ENCODE assay signal across 8 cellular contexts in the genomic region with DNA sequence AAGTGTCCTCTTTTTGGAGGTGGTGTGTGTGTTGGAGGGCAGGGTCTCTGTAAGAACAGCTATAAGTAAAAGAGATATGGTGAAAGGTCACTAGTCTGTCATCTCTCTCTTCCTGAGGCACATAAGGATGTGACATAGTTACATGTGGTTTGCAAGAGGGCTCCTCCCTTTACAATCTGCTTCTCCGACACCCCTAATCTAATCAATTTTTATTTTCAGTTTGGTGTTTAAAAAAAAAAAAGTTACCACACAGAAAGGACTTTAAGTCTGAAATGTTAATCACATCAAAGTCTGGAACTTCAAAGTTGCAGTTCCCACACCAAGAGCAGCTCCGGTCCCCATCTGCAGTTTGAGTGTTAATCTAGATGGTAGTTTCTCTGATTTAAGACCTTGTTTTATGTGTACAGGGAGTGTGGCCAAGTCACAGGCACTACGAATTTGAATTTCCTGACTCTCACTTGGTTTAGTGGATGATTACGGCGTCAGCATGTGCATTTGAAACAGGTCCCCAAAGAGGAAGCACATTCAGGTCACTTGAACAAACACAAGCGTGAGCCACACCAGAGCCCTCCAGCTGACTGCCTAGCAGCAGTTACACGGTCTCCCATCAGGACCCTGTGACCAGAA. TPM values are rescaled to one million over a fixed set of nuclear protein-coding genes. Genes with fewer than 3 reads are reported as not detected.
DNase-seq lines count a peak whose midpoint lies in the region; ATAC-seq and TF ChIP-seq lines count a peak whose summit lies in the region.

No MANE protein-coding gene starts in this region.

- peak overlapping the region; percentile 11 for H3K27ac ChIP-seq in parathyroid adenoma

- peaks cover 5% of the 10 kb centered on the region for H3K27me3 Mint-ChIP-seq in HFFc6 (ENCODE audit: insufficient read depth)

- H3K36me3 ChIP-seq in parathyroid adenoma (ENCODE audit: control insufficient read depth, insufficient read depth, low read length), result no peaks in the 10 kb centered on the region

- ATAC-seq in GM18508 (IDR thresholded peaks at IDR 0.05; ENCODE audit: insufficient read depth, unreplicated experiment), result peak; percentile 46
- ATAC-seq in HG02588 (IDR thresholded peaks at IDR 0.05; ENCODE audit: unreplicated experiment), result peak; percentile 89
- ATAC-seq in SK-N-SH treated with all-trans-retinoic acid at 6 μM for 48 hours, result no peak

- TF ChIP-seq CTCF in parathyroid adenoma (IDR thresholded peaks at IDR 0.05) (no peak), HFFc6 (IDR thresholded peaks at IDR 0.05) (no peak)

- H3K9ac ChIP-seq in parathyroid adenoma, result no peak overlapping the region

- H3K4me1 ChIP-seq in parathyroid adenoma, result no peaks in the 10 kb centered on the region

- DNase-seq in T follicular helper cell (ENCODE audit: low read depth) (peak; percentile 44), NCI-H774 (lab: John Stamatoyannopoulos, UW) (no peak), HFFc6 (no peak)
- peak; percentile 83 for DNase-seq in central memory CD4-positive, alpha-beta T cell

- no peaks in the 10 kb centered on the region for H3K9me3 ChIP-seq in parathyroid adenoma (ENCODE audit: control insufficient read depth, low read length)

- no peaks in the 10 kb centered on the region for H3K79me2 ChIP-seq in parathyroid adenoma

- no peaks in the 10 kb centered on the region for H3K4me1 Mint-ChIP-seq in HFFc6 (ENCODE audit: low read depth)

- no peak overlapping the region for H3K4me3 Mint-ChIP-seq in HFFc6

- no peak overlapping the region for H3K27ac Mint-ChIP-seq in HFFc6

- H3K27me3 ChIP-seq in parathyroid adenoma (ENCODE audit: control insufficient read depth, insufficient read depth, low read length), result no peaks in the 10 kb centered on the region

- H3K4me3 ChIP-seq in parathyroid adenoma (ENCODE audit: low read depth, low read length), result no peak overlapping the region

- H2AFZ ChIP-seq in parathyroid adenoma, result no peak overlapping the region

- no peak overlapping the region for H3K4me2 ChIP-seq in parathyroid adenoma (ENCODE audit: low read length)

- H3K9me3 Mint-ChIP-seq in HFFc6, result no peaks in the 10 kb centered on the region

- H3K36me3 Mint-ChIP-seq in HFFc6 (ENCODE audit: low read depth), result no peaks in the 10 kb centered on the region

TF ChIP-seq in SK-N-SH treated with all-trans-retinoic acid at 6 μM for 48 hours, 23 proteins besides CTCF, POLR2A, EP300 and RAD21:
- TF ChIP-seq RARB (CRISPR knock-in tag; IDR thresholded peaks at IDR 0.05) (no peak), SNAI2 (CRISPR knock-in tag; IDR thresholded peaks at IDR 0.05) (no peak), ZNF70 (CRISPR knock-in tag; IDR thresholded peaks at IDR 0.05) (no peak), OSR1 (CRISPR knock-in tag; IDR thresholded peaks at IDR 0.05) (no peak), ZNF8 (CRISPR knock-in tag; IDR thresholded peaks at IDR 0.05) (no peak), TOX (CRISPR knock-in tag; IDR thresholded peaks at IDR 0.05; ENCODE audit: borderline replicate concordance) (no peak), BACH2 (CRISPR knock-in tag; IDR thresholded peaks at IDR 0.05; ENCODE audit: borderline replicate concordance) (no peak), ESRRG (CRISPR knock-in tag; IDR thresholded peaks at IDR 0.05) (no peak)
- TF ChIP-seq, protein P1, sequence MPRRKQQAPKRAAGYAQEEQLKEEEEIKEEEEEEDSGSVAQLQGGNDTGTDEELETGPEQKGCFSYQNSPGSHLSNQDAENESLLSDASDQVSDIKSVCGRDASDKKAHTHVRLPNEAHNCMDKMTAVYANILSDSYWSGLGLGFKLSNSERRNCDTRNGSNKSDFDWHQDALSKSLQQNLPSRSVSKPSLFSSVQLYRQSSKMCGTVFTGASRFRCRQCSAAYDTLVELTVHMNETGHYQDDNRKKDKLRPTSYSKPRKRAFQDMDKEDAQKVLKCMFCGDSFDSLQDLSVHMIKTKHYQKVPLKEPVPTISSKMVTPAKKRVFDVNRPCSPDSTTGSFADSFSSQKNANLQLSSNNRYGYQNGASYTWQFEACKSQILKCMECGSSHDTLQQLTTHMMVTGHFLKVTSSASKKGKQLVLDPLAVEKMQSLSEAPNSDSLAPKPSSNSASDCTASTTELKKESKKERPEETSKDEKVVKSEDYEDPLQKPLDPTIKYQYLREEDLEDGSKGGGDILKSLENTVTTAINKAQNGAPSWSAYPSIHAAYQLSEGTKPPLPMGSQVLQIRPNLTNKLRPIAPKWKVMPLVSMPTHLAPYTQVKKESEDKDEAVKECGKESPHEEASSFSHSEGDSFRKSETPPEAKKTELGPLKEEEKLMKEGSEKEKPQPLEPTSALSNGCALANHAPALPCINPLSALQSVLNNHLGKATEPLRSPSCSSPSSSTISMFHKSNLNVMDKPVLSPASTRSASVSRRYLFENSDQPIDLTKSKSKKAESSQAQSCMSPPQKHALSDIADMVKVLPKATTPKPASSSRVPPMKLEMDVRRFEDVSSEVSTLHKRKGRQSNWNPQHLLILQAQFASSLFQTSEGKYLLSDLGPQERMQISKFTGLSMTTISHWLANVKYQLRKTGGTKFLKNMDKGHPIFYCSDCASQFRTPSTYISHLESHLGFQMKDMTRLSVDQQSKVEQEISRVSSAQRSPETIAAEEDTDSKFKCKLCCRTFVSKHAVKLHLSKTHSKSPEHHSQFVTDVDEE (CRISPR knock-in tag; IDR thresholded peaks at IDR 0.05), result no peak
- TF ChIP-seq, protein P2, sequence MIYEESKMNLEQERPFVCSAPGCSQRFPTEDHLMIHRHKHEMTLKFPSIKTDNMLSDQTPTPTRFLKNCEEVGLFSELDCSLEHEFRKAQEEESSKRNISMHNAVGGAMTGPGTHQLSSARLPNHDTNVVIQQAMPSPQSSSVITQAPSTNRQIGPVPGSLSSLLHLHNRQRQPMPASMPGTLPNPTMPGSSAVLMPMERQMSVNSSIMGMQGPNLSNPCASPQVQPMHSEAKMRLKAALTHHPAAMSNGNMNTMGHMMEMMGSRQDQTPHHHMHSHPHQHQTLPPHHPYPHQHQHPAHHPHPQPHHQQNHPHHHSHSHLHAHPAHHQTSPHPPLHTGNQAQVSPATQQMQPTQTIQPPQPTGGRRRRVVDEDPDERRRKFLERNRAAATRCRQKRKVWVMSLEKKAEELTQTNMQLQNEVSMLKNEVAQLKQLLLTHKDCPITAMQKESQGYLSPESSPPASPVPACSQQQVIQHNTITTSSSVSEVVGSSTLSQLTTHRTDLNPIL (CRISPR knock-in tag; IDR thresholded peaks at IDR 0.05; ENCODE audit: low read depth), result no peak

RNA-seq across cellular contexts. Expression of a gene that starts 53.1 kb away (rescaled TPM):
- total RNA-seq in HFFc6 (2021; fragmentation: NEBNext Ultra II Directional; extraction: Animal tissue kit (Norgen Biotek cat#: 25700)), result 1 to 10 TPM in 1 of 6 experiments, under 1 TPM in 5; 0.48 to 1.1 (median 0.63) TPM

Comparison
In these comparisons a context has a peak if more than half of its experiments do, and no peak if none do; other contexts are left out.
1. DNase-seq: peak in T follicular helper cell (single experiment) and central memory CD4-positive, alpha-beta T cell (single experiment); none in NCI-H774 (single experiment) and HFFc6 (single experiment).